8 cellular contexts compared by ENCODE assay signal in genomic region chr11:134244593-134244992, GRCh38. TPM values are rescaled to one million over a fixed set of nuclear protein-coding genes. Genes with fewer than 3 reads are reported as not detected.
DNase-seq lines count a peak whose midpoint lies in the region; ATAC-seq and FAIRE-seq lines count a peak whose summit lies in the region.

No MANE protein-coding gene starts in this region.

- FAIRE-seq in frontal cortex (lab: Jason Lieb, UNC), result no peak

- peaks cover under 1% of the 10 kb centered on the region for H3K4me1 ChIP-seq in adipocyte (ENCODE audit: control insufficient read depth, insufficient read depth, low read length)

- peak; percentile 78 for ATAC-seq in GM19397 (IDR thresholded peaks at IDR 0.05; ENCODE audit: unreplicated experiment)
- peak; percentile 84 for ATAC-seq in HG03469 (IDR thresholded peaks at IDR 0.05; ENCODE audit: unreplicated experiment)

- no peak overlapping the region for H3K9ac ChIP-seq in adipocyte (ENCODE audit: low read length)

- DNase-seq in DMS53 treated with DMSO at 0.1 percent for 48 hours (lab: John Stamatoyannopoulos, UW; ENCODE audit: unreplicated experiment) (peak; percentile 66), adipocyte (ENCODE audit: low read depth) (peak; percentile 29), left kidney (ENCODE audit: low read depth, low spot score) (peak; percentile 38), epidermal melanocyte (ENCODE audit: insufficient read length, low spot score) (no peak), frontal cortex (ENCODE audit: low spot score in 2 of 2) (no peak), SW 1271 (lab: John Stamatoyannopoulos, UW) (no peak)

- no peaks in the 10 kb centered on the region for H3K27me3 ChIP-seq in adipocyte (replicated peaks; ENCODE audit: control insufficient read depth, insufficient read depth, low read length)

- H3K36me3 ChIP-seq in adipocyte (ENCODE audit: control insufficient read depth, insufficient read depth, low read length, severe bottlenecking), result peaks cover 99% of the 10 kb centered on the region

- no peak overlapping the region for H3K4me3 ChIP-seq in adipocyte (ENCODE audit: low read length)

- H3K9me3 ChIP-seq in adipocyte (ENCODE audit: control insufficient read depth, low read length), result no peaks in the 10 kb centered on the region

RNA-seq across cellular contexts. Expression of gene THYN1, which starts 8.6 kb away (rescaled TPM):
- total RNA-seq in frontal cortex, result 44.4 TPM

RNA-seq across cellular contexts. Expression of gene ACAD8, which starts 8.8 kb away (rescaled TPM):
- 24.5 TPM for total RNA-seq in frontal cortex

RNA-seq across cellular contexts. Expression of gene VPS26B, which starts 20.1 kb away (rescaled TPM):
- total RNA-seq in frontal cortex, result 61.1 TPM

RNA-seq across cellular contexts. Expression of gene NCAPD3, which starts 20.8 kb away (rescaled TPM):
- 11.0 TPM for total RNA-seq in frontal cortex

RNA-seq across cellular contexts. Expression of gene GLB1L3, which starts 31.6 kb away (rescaled TPM):
- 0.41 TPM for total RNA-seq in frontal cortex

Comparison
In these comparisons a context has a peak if more than half of its experiments do, and no peak if none do; other contexts are left out.
1. DNase-seq: peak in DMS53 treated with DMSO at 0.1 percent for 48 hours (single experiment), adipocyte (single experiment) and left kidney (single experiment); none in epidermal melanocyte (single experiment), frontal cortex (0 of 2) and SW 1271 (0 of 2).